7 cellular contexts compared by ENCODE assay signal in the genomic region with DNA sequence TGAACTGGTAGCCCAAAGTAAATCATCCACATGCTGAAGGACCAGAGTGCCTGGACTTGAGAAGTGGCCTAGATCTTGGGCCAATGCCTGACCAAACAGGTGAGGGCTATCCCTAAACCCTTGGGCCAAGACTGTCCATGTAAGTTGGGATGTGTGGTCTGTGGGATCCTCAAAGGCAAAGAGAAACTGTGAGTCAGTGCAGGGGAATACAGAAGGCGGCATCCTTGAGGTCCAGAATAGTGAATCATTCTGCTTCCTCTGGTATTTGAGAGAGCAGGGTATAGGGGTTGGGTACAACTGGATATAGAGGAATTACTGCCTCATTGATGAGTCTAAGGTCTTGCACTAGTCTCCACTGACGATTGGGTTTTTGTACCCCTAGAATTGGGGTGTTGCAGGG.
DNase-seq lines count a peak whose midpoint lies in the region; ATAC-seq and TF ChIP-seq lines count a peak whose summit lies in the region.
"Not testable (repeated sequence)": the region's sequence is repeated elsewhere in the genome, so short reads cannot be mapped to it uniquely, and the experiment has no call there.

No MANE protein-coding gene starts in this region.

- H3K9ac ChIP-seq in DND-41 (ENCODE audit: low read depth, low read length); trophoblast cell (ENCODE audit: low read length): not testable (repeated sequence)

- not testable (repeated sequence) for H3K14ac ChIP-seq in trophoblast cell (ENCODE audit: low read length)

- H3K23ac ChIP-seq in trophoblast cell (ENCODE audit: low read length): not testable (repeated sequence)

- TF ChIP-seq CTCF in DND-41 (IDR thresholded peaks at IDR 0.05; ENCODE audit: borderline replicate concordance, extremely low read depth, low read length, poor library complexity, severe bottlenecking); RWPE2 (IDR thresholded peaks at IDR 0.05; ENCODE audit: poor library complexity, severe bottlenecking): not testable (repeated sequence)

- H2AK5ac ChIP-seq in trophoblast cell (ENCODE audit: low read length): not testable (repeated sequence)

- peaks cover 100% of the 10 kb centered on the region for H3K79me2 ChIP-seq in DND-41 (ENCODE audit: insufficient read depth, low read length)
- not testable (repeated sequence) for H3K79me2 ChIP-seq in trophoblast cell (ENCODE audit: control insufficient read depth, insufficient read depth, low read length, poor library complexity)

- H3K4me2 ChIP-seq in DND-41 (ENCODE audit: insufficient read depth, low read length); trophoblast cell (ENCODE audit: low read length): not testable (repeated sequence)

- H3K4me1 ChIP-seq in DND-41 (ENCODE audit: insufficient read depth, low read length) (peaks cover 26% of the 10 kb centered on the region), trophoblast cell (ENCODE audit: control insufficient read depth in 1 of 2, insufficient read depth in 2 of 2, low read length in 2 of 2) (peaks cover 9 to 12% of the 10 kb centered on the region in 2 experiments)
- not testable (repeated sequence) for H3K4me1 ChIP-seq in RWPE2 (ENCODE audit: insufficient read depth, poor library complexity, severe bottlenecking)

- not testable (repeated sequence) for H4K91ac ChIP-seq in trophoblast cell (ENCODE audit: low read depth, low read length)

- H4K20me1 ChIP-seq in DND-41 (ENCODE audit: insufficient read depth, low read length): peaks cover 84% of the 10 kb centered on the region

- not testable (repeated sequence) for H3K9me3 ChIP-seq in DND-41 (ENCODE audit: insufficient read depth, low read length, severe bottlenecking); RWPE2 (ENCODE audit: severe bottlenecking); trophoblast cell (ENCODE audit: insufficient read depth, low read depth, low read length)

- not testable (repeated sequence) for H2BK5ac ChIP-seq in trophoblast cell (ENCODE audit: low read depth, low read length, poor library complexity)

- H3K27me3 ChIP-seq in DND-41 (ENCODE audit: insufficient read depth, low read length, poor library complexity); RWPE2 (ENCODE audit: insufficient read depth, poor library complexity, severe bottlenecking); trophoblast cell (ENCODE audit: insufficient read depth, low read length): not testable (repeated sequence)

- H4K12ac ChIP-seq in trophoblast cell (ENCODE audit: low read depth, low read length): not testable (repeated sequence)

- not testable (repeated sequence) for H2BK12ac ChIP-seq in trophoblast cell (ENCODE audit: low read length)

- no CpG with 5 or more reads among the region's 2 CpGs for WGBS in trophoblast cell (ENCODE audit: extremely low coverage, insufficient coverage, insufficient read length)

- ATAC-seq in DND-41 (ENCODE audit: insufficient read depth, low read depth): not testable (repeated sequence)
- ATAC-seq in RWPE2 (ENCODE audit: low read depth): peak; percentile 73; the same call in 2 of the 3 replicates

- H2BK120ac ChIP-seq in trophoblast cell (ENCODE audit: insufficient read depth, low read length, poor library complexity): not testable (repeated sequence)

- H2AFZ ChIP-seq in DND-41 (ENCODE audit: low read depth, low read length); trophoblast cell (ENCODE audit: insufficient read depth, low read length, poor library complexity): not testable (repeated sequence)

- H3K4ac ChIP-seq in trophoblast cell (ENCODE audit: low read depth, low read length): not testable (repeated sequence)

- not testable (repeated sequence) for H3K18ac ChIP-seq in trophoblast cell (ENCODE audit: low read length)

- H4K8ac ChIP-seq in trophoblast cell (ENCODE audit: low read depth, low read length): not testable (repeated sequence)

- H3K4me3 ChIP-seq in DND-41 (ENCODE audit: low read depth in 1 of 2, low read length in 2 of 2); RWPE2 (ENCODE audit: severe bottlenecking); trophoblast cell (ENCODE audit: low read depth, low read length): not testable (repeated sequence)

- H3K27ac ChIP-seq in DND-41 (ENCODE audit: low read length) (peak overlapping the region; percentile 31), RWPE2 (ENCODE audit: poor library complexity, severe bottlenecking) (peak overlapping the region; percentile 35)
- not testable (repeated sequence) for H3K27ac ChIP-seq in trophoblast cell (ENCODE audit: low read depth, low read length)

- peaks cover 43% of the 10 kb centered on the region for H3K36me3 ChIP-seq in DND-41 (ENCODE audit: insufficient read depth, low read length)
- H3K36me3 ChIP-seq in RWPE2 (ENCODE audit: low read depth); trophoblast cell (ENCODE audit: control insufficient read depth in 1 of 2, insufficient read depth in 2 of 2, low read length in 2 of 2): not testable (repeated sequence)

- H3K79me1 ChIP-seq in trophoblast cell (ENCODE audit: low read length): not testable (repeated sequence)

- not testable (repeated sequence) for DNase-seq in DND-41; RWPE2 (ENCODE audit: low spot score)
- DNase-seq in HS-27A (ENCODE audit: low read depth) (peak; percentile 43), amniotic stem cell (lab: John Stamatoyannopoulos, UW) (peak; percentile 39), dermis blood vessel endothelial cell (peak; percentile 76), glomerular visceral epithelial cell (ENCODE audit: extremely low spot score) (peak; percentile 75), trophoblast cell (peak; percentile 71 to 77)
